Comparison of ENCODE assay signal across 9 cellular contexts in genomic region chr4:2393353-2394270, GRCh38. TPM values are rescaled to one million over a fixed set of nuclear protein-coding genes. Genes with fewer than 3 reads are reported as not detected.
DNase-seq lines count a peak whose midpoint lies in the region; ATAC-seq and TF ChIP-seq lines count a peak whose summit lies in the region.
"Had no signal": no experiment of that assay in that cellular context is flagged by ENCODE, and none has a peak within 500 bp of the region (broad histone marks: within the 10 kb centered on the region; RNA-seq: fewer than 3 reads in every experiment).

No MANE protein-coding gene starts in this region.

- TF ChIP-seq EP300 in gastroesophageal sphincter (IDR thresholded peaks at IDR 0.05): no peak

- H3K4me1 ChIP-seq in iPS DF 6.9 (ENCODE audit: control insufficient read depth, insufficient read depth, low read length) (peaks cover 7% of the 10 kb centered on the region), gastroesophageal sphincter (peaks cover 0 to 3% (median 0%) of the 10 kb centered on the region in 3 donors)
- H3K4me1 ChIP-seq: adrenal gland had no signal

- peak overlapping the region; percentile 7; the same call in 1 of the 2 replicates for H3K4me3 ChIP-seq in iPS DF 6.9 (ENCODE audit: low read length)
- no peak overlapping the region for H3K4me3 ChIP-seq in gastroesophageal sphincter
- H3K4me3 ChIP-seq: adrenal gland had no signal

- H3K9me3 ChIP-seq in T-helper 17 cell (ENCODE audit: control insufficient read depth, low read length, poor library complexity, severe bottlenecking): no peaks in the 10 kb centered on the region
- H3K9me3 ChIP-seq in iPS DF 6.9 (ENCODE audit: control insufficient read depth, insufficient read depth, low read length): no peaks in the 10 kb centered on the region
- H3K9me3 ChIP-seq in gastroesophageal sphincter: no peaks in the 10 kb centered on the region
- H3K9me3 ChIP-seq: adrenal gland had no signal

- ATAC-seq in T-helper 17 cell (peak; percentile 37), GM18861 (IDR thresholded peaks at IDR 0.05; ENCODE audit: unreplicated experiment) (no peak), gastroesophageal sphincter (no peak)
- peak; percentile 61 to 73 for ATAC-seq in stimulated activated naive B cell treated with anti-CD40 and anti-IgM and Interleukin-4, amounts not matched to agents 10 μg/mL and 1 μg/mL and 100 μg/mL, for 72 hours (replicated peaks)

- H3K27ac ChIP-seq in iPS DF 6.9 (ENCODE audit: low read length): no peak overlapping the region
- no peak overlapping the region for H3K27ac ChIP-seq in gastroesophageal sphincter
- H3K27ac ChIP-seq: adrenal gland had no signal

- no peak overlapping the region for H3K27ac Mint-ChIP-seq in activated CD4-positive, alpha-beta T cell treated with anti-CD3 and anti-CD28 coated beads, Interleukin-2, amount 10 ng/mL, durations not matched to agents 24 days and 14 days
- peak overlapping the region; percentile 60 for H3K27ac Mint-ChIP-seq in T-helper 17 cell
- peak overlapping the region; percentile 31 for H3K27ac Mint-ChIP-seq in stimulated activated naive B cell treated with anti-CD40 and anti-IgM and Interleukin-4, amounts not matched to agents 10 μg/mL and 1 μg/mL and 100 μg/mL, for 72 hours

- no CpG with 5 or more reads among the region's 28 CpGs for WGBS in iPS DF 6.9 (ENCODE audit: insufficient coverage, insufficient read length)
- WGBS in gastroesophageal sphincter (ENCODE audit: low coverage in 1 of 2), 2 donors: 27 to 63% methylated on average over 11 to 21 of the region's 28 CpGs

- no peaks in the 10 kb centered on the region for H3K27me3 ChIP-seq in iPS DF 6.9 (ENCODE audit: control insufficient read depth, insufficient read depth, low read length)
- peaks cover 4% of the 10 kb centered on the region for H3K27me3 ChIP-seq in gastroesophageal sphincter
- H3K27me3 ChIP-seq: adrenal gland had no signal

- peaks cover 13% of the 10 kb centered on the region for H3K4me1 Mint-ChIP-seq in activated CD4-positive, alpha-beta T cell treated with anti-CD3 and anti-CD28 coated beads, Interleukin-2, amount 10 ng/mL, durations not matched to agents 24 days and 14 days
- peaks cover 48% of the 10 kb centered on the region for H3K4me1 Mint-ChIP-seq in T-helper 17 cell
- H3K4me1 Mint-ChIP-seq in stimulated activated naive B cell treated with anti-CD40 and anti-IgM and Interleukin-4, amounts not matched to agents 10 μg/mL and 1 μg/mL and 100 μg/mL, for 72 hours: peaks cover 23 to 29% of the 10 kb centered on the region in 2 donors

- no peaks in the 10 kb centered on the region for H3K9me3 Mint-ChIP-seq in activated CD4-positive, alpha-beta T cell treated with anti-CD3 and anti-CD28 coated beads, Interleukin-2, amount 10 ng/mL, durations not matched to agents 24 days and 14 days
- H3K9me3 Mint-ChIP-seq in stimulated activated naive B cell treated with anti-CD40 and anti-IgM and Interleukin-4, amounts not matched to agents 10 μg/mL and 1 μg/mL and 100 μg/mL, for 72 hours: no peaks in the 10 kb centered on the region

- H3K36me3 Mint-ChIP-seq in activated CD4-positive, alpha-beta T cell treated with anti-CD3 and anti-CD28 coated beads, Interleukin-2, amount 10 ng/mL, durations not matched to agents 24 days and 14 days (ENCODE audit: low read depth): no peaks in the 10 kb centered on the region
- H3K36me3 Mint-ChIP-seq in T-helper 17 cell (ENCODE audit: low read depth): no peaks in the 10 kb centered on the region
- no peaks in the 10 kb centered on the region for H3K36me3 Mint-ChIP-seq in stimulated activated naive B cell treated with anti-CD40 and anti-IgM and Interleukin-4, amounts not matched to agents 10 μg/mL and 1 μg/mL and 100 μg/mL, for 72 hours

- peak overlapping the region; percentile 35 for H3K4me3 Mint-ChIP-seq in activated CD4-positive, alpha-beta T cell treated with anti-CD3 and anti-CD28 coated beads, Interleukin-2, amount 10 ng/mL, durations not matched to agents 24 days and 14 days
- peak overlapping the region; percentile 57 for H3K4me3 Mint-ChIP-seq in T-helper 17 cell
- H3K4me3 Mint-ChIP-seq in stimulated activated naive B cell treated with anti-CD40 and anti-IgM and Interleukin-4, amounts not matched to agents 10 μg/mL and 1 μg/mL and 100 μg/mL, for 72 hours: peak overlapping the region; percentile 70 to 77

- DNase-seq in activated CD4-positive, alpha-beta T cell treated with anti-CD3 and anti-CD28 coated beads, Interleukin-2, amount 10 ng/mL, durations not matched to agents 24 days and 14 days: peak; percentile 74
- DNase-seq in activated CD4-positive, alpha-beta T cell treated with anti-CD3 and anti-CD28 coated beads, Interleukin-2, amount 50 U/mL, for 48 hours: no peak
- no peak for DNase-seq in T-helper 17 cell
- DNase-seq in iPS DF 6.9 (ENCODE audit: low read depth, low spot score): no peak
- no peak for DNase-seq in stimulated activated naive B cell treated with anti-CD40 and anti-IgM and Interleukin-4, amounts not matched to agents 10 μg/mL and 1 μg/mL and 100 μg/mL, for 72 hours
- no peak for DNase-seq in effector CD8-positive, alpha-beta T cell (lab: John Stamatoyannopoulos, UW)
- DNase-seq: adrenal gland had no signal

- intact Hi-C loops in activated CD4-positive, alpha-beta T cell treated with anti-CD3 and anti-CD28 coated beads, Interleukin-2, amount 10 ng/mL, durations not matched to agents 24 days and 14 days (cut with micrococcal nuclease): no loop called here

- H3K27me3 Mint-ChIP-seq in activated CD4-positive, alpha-beta T cell treated with anti-CD3 and anti-CD28 coated beads, Interleukin-2, amount 10 ng/mL, durations not matched to agents 24 days and 14 days: peaks cover 37% of the 10 kb centered on the region
- H3K27me3 Mint-ChIP-seq in T-helper 17 cell: no peaks in the 10 kb centered on the region
- peaks cover 67 to 86% of the 10 kb centered on the region in 2 donors for H3K27me3 Mint-ChIP-seq in stimulated activated naive B cell treated with anti-CD40 and anti-IgM and Interleukin-4, amounts not matched to agents 10 μg/mL and 1 μg/mL and 100 μg/mL, for 72 hours

- H3K36me3 ChIP-seq in iPS DF 6.9 (ENCODE audit: control insufficient read depth, insufficient read depth, low read length) (no peaks in the 10 kb centered on the region), gastroesophageal sphincter (no peaks in the 10 kb centered on the region)
- H3K36me3 ChIP-seq: adrenal gland had no signal

- no peak for TF ChIP-seq CTCF in gastroesophageal sphincter (IDR thresholded peaks at IDR 0.05)

- no peak for TF ChIP-seq POLR2A in gastroesophageal sphincter (IDR thresholded peaks at IDR 0.05)

RNA-seq across cellular contexts. Expression of gene ZFYVE28, which starts 24.8 kb away (rescaled TPM):
- total RNA-seq in activated CD4-positive, alpha-beta T cell treated with anti-CD3 and anti-CD28 coated beads, Interleukin-2, amount 10 ng/mL, durations not matched to agents 24 days and 14 days: 4.4 and 4.7 TPM in 2 replicates
- 10 to 100 TPM; 49.4 to 63.6 TPM for total RNA-seq in T-helper 17 cell
- 10 to 100 TPM in 2 of 4 donors, 1 to 10 TPM in 2; 4.4 to 12.0 (median 8.2) TPM for total RNA-seq in gastroesophageal sphincter

RNA-seq across cellular contexts. Expression of gene CFAP99, which starts 25.1 kb away (rescaled TPM):
- total RNA-seq in activated CD4-positive, alpha-beta T cell treated with anti-CD3 and anti-CD28 coated beads, Interleukin-2, amount 10 ng/mL, durations not matched to agents 24 days and 14 days: not detected in 2 replicates
- total RNA-seq in T-helper 17 cell: under 1 TPM; 0.32 to 0.63 TPM
- total RNA-seq in gastroesophageal sphincter: not detected

Comparison
In these comparisons a context has a peak if more than half of its experiments do, and no peak if none do; other contexts are left out.
1. ATAC-seq: peak in T-helper 17 cell (single experiment) and stimulated activated naive B cell treated with anti-CD40 and anti-IgM and Interleukin-4, amounts not matched to agents 10 μg/mL and 1 μg/mL and 100 μg/mL, for 72 hours (2 of 2); none in GM18861 (single experiment) and gastroesophageal sphincter (single experiment).
2. Peak in every context shown above with its lines, with median percentiles within 50 percentile points of each other: H3K4me3 Mint-ChIP-seq.